1 cellular context compared by ENCODE assay signal in genomic region chr5:134873494-134873893, GRCh38.
TF ChIP-seq lines count a peak whose summit lies in the region.

No MANE protein-coding gene starts in this region.

TF ChIP-seq in HepG2, 621 proteins besides CTCF, POLR2A, EP300 and RAD21:
- TF ChIP-seq ZNF546 (CRISPR knock-in tag; conservative IDR thresholded peaks at IDR 0.05) (0 out of 2 replicates have a peak, but pooled peaks have one; percentile 0), PHF8 (CRISPR knock-in tag; IDR thresholded peaks at IDR 0.05) (no peak), ZNF282 (IDR thresholded peaks at IDR 0.05; ENCODE audit: partially characterized antibody) (no peak), RNF219 (CRISPR knock-in tag; IDR thresholded peaks at IDR 0.05) (no peak), BRD4 (CRISPR knock-in tag; IDR thresholded peaks at IDR 0.05) (no peak), MLXIP (CRISPR knock-in tag; IDR thresholded peaks at IDR 0.05; ENCODE audit: borderline replicate concordance) (no peak), ZNF713 (CRISPR knock-in tag; IDR thresholded peaks at IDR 0.05) (no peak)
